In genomic region chr1:24274203-24275103, GRCh38 we compare ENCODE assay signal across 5 cellular contexts. TPM values are rescaled to one million over a fixed set of nuclear protein-coding genes. Genes with fewer than 3 reads are reported as not detected.
"Had no signal": no experiment of that assay in that cellular context is flagged by ENCODE, and none has a peak within 500 bp of the region (broad histone marks: within the 10 kb centered on the region; RNA-seq: fewer than 3 reads in every experiment).

No MANE protein-coding gene starts in this region.

RNA-seq across cellular contexts. Expression of gene GRHL3, which starts 44.7 kb away (rescaled TPM):
- total RNA-seq: LHCN-M2, Right ventricle myocardium inferior, RPMI7951, SJCRH30, SK-MEL-5 had no signal
